Comparison of ENCODE assay signal across 26 cellular contexts in the genomic region with DNA sequence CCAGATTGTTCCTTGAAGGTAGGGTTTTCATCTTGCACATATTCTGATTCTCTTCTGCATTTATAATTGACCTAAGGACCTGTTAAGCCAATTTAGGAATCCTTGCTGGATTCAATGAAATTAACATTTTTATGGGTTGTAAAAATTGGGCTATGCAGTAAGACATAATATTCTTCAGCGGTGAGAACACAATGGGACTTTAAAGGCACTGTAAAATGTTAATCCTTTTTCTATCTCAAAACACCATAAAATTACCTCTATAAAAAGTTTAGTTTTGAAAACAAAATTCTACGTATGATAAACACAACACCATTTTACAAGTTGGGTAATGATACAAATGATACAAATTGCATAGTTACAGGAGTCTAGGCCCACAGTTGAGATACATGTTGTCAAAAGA.
"Had no signal": no experiment of that assay in that cellular context is flagged by ENCODE, and none has a peak within 500 bp of the region (broad histone marks: within the 10 kb centered on the region; RNA-seq: fewer than 3 reads in every experiment).

No MANE protein-coding gene starts in this region.

- H3K36me3 ChIP-seq: neural progenitor cell, ovary, right lobe of liver, sigmoid colon, stomach, thoracic aorta, thyroid gland, tibial nerve, upper lobe of left lung, vagina had no signal

- DNase-seq: natural killer cell; occipital lobe; ovary; posterior cingulate gyrus; psoas muscle; right lobe of liver; sigmoid colon; small intestine; stimulated activated CD4-positive, alpha-beta T cell treated with anti-CD3 and anti-CD28 coated beads, Interleukin-15, amount 100 ng/mL, for 24 hours; stimulated activated CD4-positive, alpha-beta T cell treated with anti-CD3 and anti-CD28 coated beads, Interleukin-2, amount 100 ng/mL, for 24 hours; stimulated activated CD4-positive, alpha-beta T cell treated with anti-CD3 and anti-CD28 coated beads, Interleukin-2, amount 100 ng/mL, for 48 hours; stimulated activated CD4-positive, alpha-beta T cell treated with anti-CD3 and anti-CD28 coated beads, Interleukin-4, amount 100 ng/mL, for 24 hours; stimulated activated naive B cell treated with anti-CD40 and anti-IgM and Interleukin-4, amounts not matched to agents 10 μg/mL and 1 μg/mL and 100 μg/mL, for 72 hours; stimulated activated naive CD4-positive, alpha-beta T cell treated with Interleukin-2 at 50 U/mL for 16 hours; stomach; thyroid gland; trophoblast cell; upper lobe of left lung had no signal

- H3K27ac ChIP-seq: neural progenitor cell, ovary, parathyroid adenoma, psoas muscle, right lobe of liver, sigmoid colon, stomach, thoracic aorta, thyroid gland, tibial nerve, upper lobe of left lung, vagina had no signal

- H3K4me3 ChIP-seq: neural progenitor cell, ovary, psoas muscle, right lobe of liver, sigmoid colon, stomach, thoracic aorta, thyroid gland, tibial nerve, upper lobe of left lung, vagina had no signal

- FAIRE-seq: small intestine, urothelium cell line had no signal

- H3K27me3 ChIP-seq: neural progenitor cell, ovary, right lobe of liver, sigmoid colon, stomach, thyroid gland, tibial nerve, upper lobe of left lung, vagina had no signal

- H3K4me1 ChIP-seq: neural progenitor cell, parathyroid adenoma, right lobe of liver, sigmoid colon, stomach, thyroid gland, tibial nerve, upper lobe of left lung, vagina had no signal

- ATAC-seq: natural killer cell; psoas muscle; right cardiac atrium; right lobe of liver; stimulated activated effector memory CD8-positive, alpha-beta T cell treated with anti-CD3 and anti-CD28 coated beads, Interleukin-12 subunit alpha, Interleukin-12 subunit beta, amount 100 ng/mL, for 72 hours; stimulated activated naive B cell treated with anti-CD40 and anti-IgM and Interleukin-4, amounts not matched to agents 10 μg/mL and 1 μg/mL and 100 μg/mL, for 72 hours had no signal

- H3K9me3 ChIP-seq: ovary, psoas muscle, right lobe of liver, sigmoid colon, stomach, thoracic aorta, thyroid gland, tibial nerve, upper lobe of left lung, vagina had no signal
